In genomic region chr6:134956676-134957075, GRCh38 we compare ENCODE assay signal across 26 cellular contexts. TPM values are rescaled to one million over a fixed set of nuclear protein-coding genes. Genes with fewer than 3 reads are reported as not detected.
"Had no signal": no experiment of that assay in that cellular context is flagged by ENCODE, and none has a peak within 500 bp of the region (broad histone marks: within the 10 kb centered on the region; RNA-seq: fewer than 3 reads in every experiment).

No MANE protein-coding gene starts in this region.

- H3K9me3 ChIP-seq: body of pancreas had no signal

- H3K27ac Mint-ChIP-seq: activated B cell treated with CpG ODN at 0.5 μM for 24 hours; activated CD4-positive, alpha-beta memory T cell treated with anti-CD3 and anti-CD28 coated beads, Interleukin-2, amount 10 ng/mL, durations not matched to agents 7 days and 5 days; activated naive CD8-positive, alpha-beta T cell treated with anti-CD3 and anti-CD28 coated beads, Interleukin-2, amount 10 ng/mL, durations not matched to agents 7 days and 5 days; T-helper 17 cell had no signal

- H3K4me2 ChIP-seq: PC-9 had no signal

- H3K9me3 Mint-ChIP-seq: activated naive CD8-positive, alpha-beta T cell treated with anti-CD3 and anti-CD28 coated beads, Interleukin-2, amount 10 ng/mL, durations not matched to agents 7 days and 5 days had no signal

- H3K4me3 Mint-ChIP-seq: activated B cell treated with CpG ODN at 0.5 μM for 24 hours; activated CD4-positive, alpha-beta memory T cell treated with anti-CD3 and anti-CD28 coated beads, Interleukin-2, amount 10 ng/mL, durations not matched to agents 7 days and 5 days; activated naive CD8-positive, alpha-beta T cell treated with anti-CD3 and anti-CD28 coated beads, Interleukin-2, amount 10 ng/mL, durations not matched to agents 7 days and 5 days; T-helper 17 cell had no signal

- DNase-seq: activated B cell treated with CpG ODN at 0.5 μM for 24 hours; activated CD4-positive, alpha-beta memory T cell treated with anti-CD3 and anti-CD28 coated beads, Interleukin-2, amount 10 ng/mL, durations not matched to agents 7 days and 5 days; activated CD4-positive, alpha-beta T cell treated with anti-CD3 and anti-CD28 coated beads for 1 hour; activated CD4-positive, alpha-beta T cell treated with anti-CD3 and anti-CD28 coated beads, Interleukin-2, amount 50 U/mL, for 1 hour; activated effector memory CD4-positive, alpha-beta T cell treated with Interleukin-2 at 50 U/mL for 16 hours; activated naive CD4-positive, alpha-beta T cell treated with Interleukin-2 at 50 U/mL for 16 hours; activated naive CD8-positive, alpha-beta T cell treated with anti-CD3 and anti-CD28 coated beads, Interleukin-2, amount 10 ng/mL, durations not matched to agents 7 days and 5 days; activated T-cell treated with anti-CD3 and anti-CD28 coated beads for 4 hours; amniotic stem cell; body of pancreas; central memory CD4-positive, alpha-beta T cell; Karpas-422; MM.1S; NCI-H1105; NCI-H1436; NCI-H1694 treated with DMSO at 0.1 percent for 48 hours; NCI-H2029 treated with DMSO at 0.1 percent for 48 hours; NCI-H510A treated with DMSO at 0.1 percent for 48 hours; NCI-H69; PC-9; SHP77 treated with DMSO at 0.1 percent for 48 hours; T-helper 17 cell; T-helper 9 cell had no signal

- ATAC-seq: body of pancreas, T-helper 17 cell had no signal

- H3K27ac ChIP-seq: ascending aorta, body of pancreas, PC-9 had no signal

- H3K27me3 Mint-ChIP-seq: activated B cell treated with CpG ODN at 0.5 μM for 24 hours; activated CD4-positive, alpha-beta memory T cell treated with anti-CD3 and anti-CD28 coated beads, Interleukin-2, amount 10 ng/mL, durations not matched to agents 7 days and 5 days; activated naive CD8-positive, alpha-beta T cell treated with anti-CD3 and anti-CD28 coated beads, Interleukin-2, amount 10 ng/mL, durations not matched to agents 7 days and 5 days; T-helper 17 cell had no signal

- H3K27me3 ChIP-seq: ascending aorta, body of pancreas had no signal

- H3K4me3 ChIP-seq: ascending aorta, body of pancreas, K562, PC-9 had no signal

- H3K4me1 ChIP-seq: ascending aorta, body of pancreas had no signal

- H3K4me1 Mint-ChIP-seq: activated B cell treated with CpG ODN at 0.5 μM for 24 hours, T-helper 17 cell had no signal

- H2AFZ ChIP-seq: PC-9 had no signal

RNA-seq across cellular contexts. Expression of gene ALDH8A1, which starts 6.8 kb away (rescaled TPM):
- total RNA-seq: ascending aorta, SK-MEL-5 had no signal
